Comparison of ENCODE assay signal across 1 cellular context in genomic region chr5:132813599-132814440, GRCh38.
A peak's percentile ranks its signal among the peaks of the same experiment; 100 is the strongest.
TF ChIP-seq lines count a peak whose summit lies in the region.

No MANE protein-coding gene starts in this region.

TF ChIP-seq in WTC11, 78 proteins besides CTCF, POLR2A, EP300 and RAD21 (continued from another document):
- TF ChIP-seq PRDM15 (CRISPR knock-in tag; IDR thresholded peaks at IDR 0.05) (no peak), JAZF1 (CRISPR knock-in tag; IDR thresholded peaks at IDR 0.05) (no peak), TP53 (CRISPR knock-in tag; IDR thresholded peaks at IDR 0.05) (no peak), ZNF532 (CRISPR knock-in tag; IDR thresholded peaks at IDR 0.05; ENCODE audit: borderline replicate concordance) (no peak), ZNF396 (CRISPR knock-in tag; IDR thresholded peaks at IDR 0.05; ENCODE audit: borderline replicate concordance) (no peak), ZNF281 (CRISPR knock-in tag; IDR thresholded peaks at IDR 0.05) (no peak), MAX (CRISPR knock-in tag; IDR thresholded peaks at IDR 0.05) (peak; percentile 52; the same call in 1 of the 2 replicates), MXD4 (CRISPR knock-in tag; IDR thresholded peaks at IDR 0.05; ENCODE audit: borderline replicate concordance) (no peak), SMAD4 (CRISPR knock-in tag; IDR thresholded peaks at IDR 0.05) (no peak), HMGXB4 (CRISPR knock-in tag; IDR thresholded peaks at IDR 0.05) (peak; percentile 31; the same call in 1 of the 2 replicates), PREB (CRISPR knock-in tag; IDR thresholded peaks at IDR 0.05; ENCODE audit: borderline replicate concordance) (no peak), ZNF671 (CRISPR knock-in tag; IDR thresholded peaks at IDR 0.05) (no peak), ESRRA (CRISPR knock-in tag; IDR thresholded peaks at IDR 0.05; ENCODE audit: borderline replicate concordance) (no peak), SP1 (CRISPR knock-in tag; conservative IDR thresholded peaks at IDR 0.05) (no peak)
TF ChIP-seq in WTC11: peak in this region for 4.
